25 cellular contexts compared by ENCODE assay signal in genomic region chr2:170077830-170078569, GRCh38.
"Had no signal": no experiment of that assay in that cellular context is flagged by ENCODE, and none has a peak within 500 bp of the region (broad histone marks: within the 10 kb centered on the region; RNA-seq: fewer than 3 reads in every experiment).

No MANE protein-coding gene starts in this region.

- H3K9me3 ChIP-seq: heart right ventricle, right lobe of liver, tibial nerve had no signal

- H3K27ac Mint-ChIP-seq: activated B cell treated with CpG ODN at 0.5 μM for 24 hours; activated naive CD8-positive, alpha-beta T cell treated with anti-CD3 and anti-CD28 coated beads, Interleukin-2, amount 50 U/mL, for 24 hours; memory B cell; nephron progenitor cell; stimulated activated effector memory CD8-positive, alpha-beta T cell treated with anti-CD3 and anti-CD28 coated beads, Interleukin-12 subunit alpha, Interleukin-12 subunit beta, amount 100 ng/mL, for 72 hours; T-helper 1 cell treated with Interleukin-12 subunit alpha and Interleukin-12 subunit beta and Interleukin-4 antibody, amounts not matched to agents 30 μg/mL and 1 μg/mL, for 36 hours had no signal

- H3K9me3 Mint-ChIP-seq: activated B cell treated with CpG ODN at 0.5 μM for 24 hours; activated naive CD8-positive, alpha-beta T cell treated with anti-CD3 and anti-CD28 coated beads, Interleukin-2, amount 50 U/mL, for 24 hours; memory B cell; nephron progenitor cell; stimulated activated effector memory CD8-positive, alpha-beta T cell treated with anti-CD3 and anti-CD28 coated beads, Interleukin-12 subunit alpha, Interleukin-12 subunit beta, amount 100 ng/mL, for 72 hours; stimulated activated naive CD8-positive, alpha-beta T cell treated with anti-CD3 and anti-CD28 coated beads, Interleukin-15, amount 100 ng/mL, for 72 hours; T-helper 1 cell treated with Interleukin-12 subunit alpha and Interleukin-12 subunit beta and Interleukin-4 antibody, amounts not matched to agents 30 μg/mL and 1 μg/mL, for 36 hours had no signal

- H3K27me3 ChIP-seq: cardiac muscle cell, heart right ventricle, right lobe of liver, tibial nerve had no signal

- H3K27ac ChIP-seq: cardiac muscle cell, heart right ventricle, right lobe of liver, skin epidermis, tibial nerve had no signal

- H3K4me1 Mint-ChIP-seq: activated naive CD8-positive, alpha-beta T cell treated with anti-CD3 and anti-CD28 coated beads, Interleukin-2, amount 50 U/mL, for 24 hours; nephron progenitor cell; stimulated activated effector memory CD8-positive, alpha-beta T cell treated with anti-CD3 and anti-CD28 coated beads, Interleukin-12 subunit alpha, Interleukin-12 subunit beta, amount 100 ng/mL, for 72 hours; stimulated activated naive CD8-positive, alpha-beta T cell treated with anti-CD3 and anti-CD28 coated beads, Interleukin-15, amount 100 ng/mL, for 72 hours had no signal

- ATAC-seq: activated naive CD8-positive, alpha-beta T cell treated with anti-CD3 and anti-CD28 coated beads, Interleukin-2, amount 50 U/mL, for 24 hours; heart right ventricle; left cardiac atrium; stimulated activated effector memory CD8-positive, alpha-beta T cell treated with anti-CD3 and anti-CD28 coated beads, Interleukin-12 subunit alpha, Interleukin-12 subunit beta, amount 100 ng/mL, for 72 hours; stimulated activated naive CD8-positive, alpha-beta T cell treated with anti-CD3 and anti-CD28 coated beads, Interleukin-15, amount 100 ng/mL, for 72 hours had no signal

- H3K4me3 Mint-ChIP-seq: activated B cell treated with CpG ODN at 0.5 μM for 24 hours; activated naive CD8-positive, alpha-beta T cell treated with anti-CD3 and anti-CD28 coated beads, Interleukin-2, amount 50 U/mL, for 24 hours; memory B cell; nephron progenitor cell; stimulated activated effector memory CD8-positive, alpha-beta T cell treated with anti-CD3 and anti-CD28 coated beads, Interleukin-12 subunit alpha, Interleukin-12 subunit beta, amount 100 ng/mL, for 72 hours; stimulated activated naive CD8-positive, alpha-beta T cell treated with anti-CD3 and anti-CD28 coated beads, Interleukin-15, amount 100 ng/mL, for 72 hours; T-helper 1 cell treated with Interleukin-12 subunit alpha and Interleukin-12 subunit beta and Interleukin-4 antibody, amounts not matched to agents 30 μg/mL and 1 μg/mL, for 36 hours had no signal

- H3K4me3 ChIP-seq: cardiac muscle cell, heart right ventricle, right lobe of liver, skin epidermis, tibial nerve had no signal

- H3K27me3 Mint-ChIP-seq: activated B cell treated with CpG ODN at 0.5 μM for 24 hours; activated naive CD8-positive, alpha-beta T cell treated with anti-CD3 and anti-CD28 coated beads, Interleukin-2, amount 50 U/mL, for 24 hours; memory B cell; stimulated activated naive CD8-positive, alpha-beta T cell treated with anti-CD3 and anti-CD28 coated beads, Interleukin-15, amount 100 ng/mL, for 72 hours had no signal

- H3K4me1 ChIP-seq: right lobe of liver had no signal

- DNase-seq: activated B cell treated with CpG ODN at 0.5 μM for 24 hours; activated CD4-positive, alpha-beta T cell treated with anti-CD3 and anti-CD28 coated beads for 4 hours; activated CD4-positive, alpha-beta T cell treated with anti-CD3 and anti-CD28 coated beads, Interleukin-2, amount 50 U/mL, for 48 hours; activated CD8-positive, alpha-beta memory T cell treated with anti-CD3 and anti-CD28 coated beads, Interleukin-2, amount 50 U/mL, for 48 hours; activated gamma-delta T cell; activated naive CD4-positive, alpha-beta T cell treated with anti-CD3 and anti-CD28 coated beads, Interleukin-2, amount 50 U/mL, for 16 hours; activated naive CD8-positive, alpha-beta T cell treated with anti-CD3 and anti-CD28 coated beads, Interleukin-2, amount 50 U/mL, for 24 hours; effector CD4-positive, alpha-beta T cell; erythroblast; foreskin fibroblast; heart right ventricle; left cardiac atrium; nephron progenitor cell; occipital lobe; posterior cingulate gyrus; right lobe of liver; stimulated activated CD4-positive, alpha-beta T cell treated with anti-CD3 and anti-CD28 coated beads, Interleukin-2, amount 100 ng/mL, for 24 hours; stimulated activated naive CD8-positive, alpha-beta T cell treated with anti-CD3 and anti-CD28 coated beads, Interleukin-15, amount 100 ng/mL, for 72 hours; T1000 had no signal
